24 cellular contexts compared by ENCODE assay signal in the genomic region with DNA sequence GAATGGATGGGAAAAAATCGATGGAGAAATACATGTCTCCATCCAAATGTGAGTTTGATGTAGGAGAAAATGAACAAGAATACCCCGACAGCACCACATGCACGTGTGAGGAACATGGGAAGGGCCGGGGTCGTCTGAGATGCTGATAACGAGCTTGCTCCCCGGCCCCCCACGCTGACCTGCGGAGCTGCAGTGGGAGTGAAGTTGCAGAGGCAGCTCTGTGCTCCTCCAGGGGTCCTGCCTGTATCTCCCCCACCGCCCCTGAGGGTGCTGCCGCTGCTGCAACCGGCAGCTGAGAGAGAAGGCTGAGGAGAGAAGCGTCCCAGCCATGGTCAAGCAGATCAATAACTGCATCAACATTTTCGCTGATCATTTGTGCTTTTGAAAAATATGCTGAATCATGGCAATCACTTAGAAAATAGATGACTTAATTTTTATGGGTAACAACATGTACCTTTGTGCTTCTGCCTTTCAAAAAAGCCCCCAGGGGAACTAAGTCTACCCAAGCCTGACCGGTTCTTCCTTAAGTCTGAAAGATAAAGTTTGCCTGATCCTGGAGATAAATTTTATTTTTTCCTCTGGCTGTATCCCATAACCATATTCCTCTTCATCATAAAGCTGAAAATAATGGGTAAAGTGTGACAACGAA.
"Had no signal": no experiment of that assay in that cellular context is flagged by ENCODE, and none has a peak within 500 bp of the region (broad histone marks: within the 10 kb centered on the region; RNA-seq: fewer than 3 reads in every experiment).

No MANE protein-coding gene starts in this region.

- H3K9me3 Mint-ChIP-seq: activated naive CD4-positive, alpha-beta T cell treated with anti-CD3 and anti-CD28 coated beads, Interleukin-2, amount 50 U/mL, for 72 hours; activated T-cell treated with anti-CD3 and anti-CD28 coated beads, Interleukin-2, amount 50 U/mL, for 24 hours; activated T-helper 17 cell treated with anti-CD3 and anti-CD28 coated beads, Interleukin-2, amount 50 U/mL, for 72 hours; naive B cell; neural progenitor cell; stimulated activated naive B cell treated with anti-CD40 and anti-IgM and Interleukin-4, amounts not matched to agents 10 μg/mL and 1 μg/mL and 100 μg/mL, for 72 hours had no signal

- H3K27me3 ChIP-seq: esophagus squamous epithelium, gastrocnemius medialis, neural progenitor cell, sigmoid colon, upper lobe of left lung had no signal

- H3K4me1 Mint-ChIP-seq: activated T-helper 17 cell treated with anti-CD3 and anti-CD28 coated beads, Interleukin-2, amount 50 U/mL, for 72 hours; brain had no signal

- H3K4me3 Mint-ChIP-seq: activated CD8-positive, alpha-beta T cell treated with anti-CD3 and anti-CD28 coated beads, Interleukin-2, amount 10 ng/mL, durations not matched to agents 7 days and 5 days; activated T-cell treated with anti-CD3 and anti-CD28 coated beads, Interleukin-2, amount 50 U/mL, for 24 hours; activated T-helper 17 cell treated with anti-CD3 and anti-CD28 coated beads, Interleukin-2, amount 50 U/mL, for 72 hours; brain; naive B cell; neural progenitor cell; stimulated activated naive B cell treated with anti-CD40 and anti-IgM and Interleukin-4, amounts not matched to agents 10 μg/mL and 1 μg/mL and 100 μg/mL, for 72 hours had no signal

- H3K4me1 ChIP-seq: gastrocnemius medialis had no signal

- H3K27me3 Mint-ChIP-seq: brain had no signal

- H3K9me3 ChIP-seq: esophagus squamous epithelium, gastrocnemius medialis, sigmoid colon, upper lobe of left lung had no signal

- H3K4me2 ChIP-seq: neural progenitor cell, smooth muscle cell had no signal

- H3K36me3 ChIP-seq: esophagus squamous epithelium, gastrocnemius medialis, neural progenitor cell, sigmoid colon, upper lobe of left lung had no signal

- H3K9ac ChIP-seq: neural progenitor cell had no signal

- FAIRE-seq: endothelial cell of umbilical vein had no signal

- H3K27ac Mint-ChIP-seq: activated CD8-positive, alpha-beta T cell treated with anti-CD3 and anti-CD28 coated beads, Interleukin-2, amount 10 ng/mL, durations not matched to agents 7 days and 5 days; activated T-cell treated with anti-CD3 and anti-CD28 coated beads, Interleukin-2, amount 50 U/mL, for 24 hours; activated T-helper 17 cell treated with anti-CD3 and anti-CD28 coated beads, Interleukin-2, amount 50 U/mL, for 72 hours; brain; neural progenitor cell; stimulated activated naive B cell treated with anti-CD40 and anti-IgM and Interleukin-4, amounts not matched to agents 10 μg/mL and 1 μg/mL and 100 μg/mL, for 72 hours had no signal

- H3K36me3 Mint-ChIP-seq: activated naive CD4-positive, alpha-beta T cell treated with anti-CD3 and anti-CD28 coated beads, Interleukin-2, amount 50 U/mL, for 72 hours; brain; naive B cell; neural progenitor cell; stimulated activated naive B cell treated with anti-CD40 and anti-IgM and Interleukin-4, amounts not matched to agents 10 μg/mL and 1 μg/mL and 100 μg/mL, for 72 hours had no signal

- H2AFZ ChIP-seq: neural progenitor cell had no signal

- H3K27ac ChIP-seq: esophagus squamous epithelium, gastrocnemius medialis, neural progenitor cell, sigmoid colon, upper lobe of left lung had no signal

- ATAC-seq: activated CD8-positive, alpha-beta T cell treated with anti-CD3 and anti-CD28 coated beads, Interleukin-2, amount 10 ng/mL, durations not matched to agents 7 days and 5 days; activated naive CD4-positive, alpha-beta T cell treated with anti-CD3 and anti-CD28 coated beads, Interleukin-2, amount 50 U/mL, for 72 hours; activated T-helper 17 cell treated with anti-CD3 and anti-CD28 coated beads, Interleukin-2, amount 50 U/mL, for 72 hours; gastrocnemius medialis; left ventricle myocardium superior; stimulated activated naive B cell treated with anti-CD40 and anti-IgM and Interleukin-4, amounts not matched to agents 10 μg/mL and 1 μg/mL and 100 μg/mL, for 72 hours had no signal

- H3K4me3 ChIP-seq: esophagus squamous epithelium, gastrocnemius medialis, neural progenitor cell, sigmoid colon, smooth muscle cell, upper lobe of left lung had no signal

- DNase-seq: activated CD4-positive, alpha-beta T cell treated with anti-CD3 and anti-CD28 coated beads for 1 hour; activated CD4-positive, alpha-beta T cell treated with anti-CD3 and anti-CD28 coated beads, Interleukin-2, amount 50 U/mL, for 1 hour; activated CD8-positive, alpha-beta memory T cell treated with anti-CD3 and anti-CD28 coated beads, Interleukin-2, amount 50 U/mL, for 4 hours; activated CD8-positive, alpha-beta T cell treated with anti-CD3 and anti-CD28 coated beads, Interleukin-2, amount 10 ng/mL, durations not matched to agents 7 days and 5 days; activated T-cell treated with anti-CD3 and anti-CD28 coated beads, Interleukin-2, amount 50 U/mL, for 24 hours; aorta; effector memory CD4-positive, alpha-beta T cell; esophagus squamous epithelium; gastrocnemius medialis; hypothalamus; left ventricle myocardium superior; naive B cell; sigmoid colon; stimulated activated CD4-positive, alpha-beta T cell treated with anti-CD3 and anti-CD28 coated beads, Interleukin-15, amount 100 ng/mL, for 24 hours; stimulated activated CD4-positive, alpha-beta T cell treated with anti-CD3 and anti-CD28 coated beads, Interleukin-2, amount 100 ng/mL, for 48 hours; stimulated activated CD8-positive, alpha-beta memory T cell treated with anti-CD3 and anti-CD28 coated beads, Interleukin-4, amount 100 ng/mL, for 48 hours; stimulated activated naive B cell treated with anti-CD40 and anti-IgM and Interleukin-4, amounts not matched to agents 10 μg/mL and 1 μg/mL and 100 μg/mL, for 72 hours had no signal
